In genomic region chr9:95167998-95168397, GRCh38 we compare ENCODE assay signal across 8 cellular contexts.
DNase-seq lines count a peak whose midpoint lies in the region; ATAC-seq, FAIRE-seq and TF ChIP-seq lines count a peak whose summit lies in the region.

No MANE protein-coding gene starts in this region.

- DNase-seq in CD8-positive, alpha-beta T cell: peak; percentile 12 to 55 (median 35)
- DNase-seq in HFFc6 (peak; percentile 91), PC-3 (peak; percentile 87), glomerular visceral epithelial cell (ENCODE audit: extremely low spot score) (peak; percentile 78), small intestine (peak; percentile 62), occipital lobe (lab: John Stamatoyannopoulos, UW) (no peak)

- FAIRE-seq in small intestine (lab: Jason Lieb, UNC): no peak

- no peaks in the 10 kb centered on the region for H3K4me1 Mint-ChIP-seq in CD8-positive, alpha-beta T cell (ENCODE audit: low read depth)
- peaks cover 33% of the 10 kb centered on the region for H3K4me1 Mint-ChIP-seq in HFFc6 (ENCODE audit: low read depth)
- H3K4me1 Mint-ChIP-seq in activated T-helper 17 cell treated with anti-CD3 and anti-CD28 coated beads, Interleukin-2, amount 50 U/mL, for 72 hours: peaks cover 5% of the 10 kb centered on the region

- H3K36me3 Mint-ChIP-seq in CD8-positive, alpha-beta T cell: peaks cover 14% of the 10 kb centered on the region
- no peaks in the 10 kb centered on the region for H3K36me3 Mint-ChIP-seq in HFFc6 (ENCODE audit: low read depth)
- H3K36me3 Mint-ChIP-seq in activated T-helper 17 cell treated with anti-CD3 and anti-CD28 coated beads, Interleukin-2, amount 50 U/mL, for 72 hours (ENCODE audit: low read depth): no peaks in the 10 kb centered on the region

- intact Hi-C loops in CD8-positive, alpha-beta T cell (cut with DNase I, micrococcal nuclease): no loop called here
- intact Hi-C loops in PC-3 (cut with micrococcal nuclease): no loop called here

- POLR2A ChIA-PET in CD8-positive, alpha-beta T cell (lab: Charles Lee): no interaction called here
- POLR2A ChIA-PET in PC-3 (lab: Charles Lee; ENCODE audit: unreplicated experiment): interaction anchor here (0.6 kb wide), 1 partner anchor 677 kb away, joined by 3 read pairs; no protein-coding TSS in a partner anchor

- H3K27ac Mint-ChIP-seq in CD8-positive, alpha-beta T cell: no peak overlapping the region
- peak overlapping the region; percentile 71 for H3K27ac Mint-ChIP-seq in HFFc6
- H3K27ac Mint-ChIP-seq in activated T-helper 17 cell treated with anti-CD3 and anti-CD28 coated beads, Interleukin-2, amount 50 U/mL, for 72 hours: peak overlapping the region; percentile 3

- no TSS peak for BruUV-seq in PC-3 (replicated peaks; lab: Mats Ljungman, UMichigan)

- H3K27me3 ChIP-seq in CD8-positive, alpha-beta T cell (ENCODE audit: insufficient read depth, low read length): no peaks in the 10 kb centered on the region
- H3K27me3 ChIP-seq in PC-3 (ENCODE audit: low read length) (no peaks in the 10 kb centered on the region), small intestine (ENCODE audit: control insufficient read depth in 2 of 2, insufficient read depth in 2 of 2, low read length in 2 of 2) (no peaks in the 10 kb centered on the region)

- H3K27me3 Mint-ChIP-seq in CD8-positive, alpha-beta T cell (ENCODE audit: low read depth): no peaks in the 10 kb centered on the region
- H3K27me3 Mint-ChIP-seq in HFFc6 (ENCODE audit: insufficient read depth): no peaks in the 10 kb centered on the region
- H3K27me3 Mint-ChIP-seq in activated T-helper 17 cell treated with anti-CD3 and anti-CD28 coated beads, Interleukin-2, amount 50 U/mL, for 72 hours: no peaks in the 10 kb centered on the region

- no peaks in the 10 kb centered on the region for H3K9me2 ChIP-seq in PC-3 (replicated peaks; ENCODE audit: low read length)

- no peak overlapping the region for H3K9ac ChIP-seq in PC-3 (ENCODE audit: low read length)

- H3K79me2 ChIP-seq in PC-3 (ENCODE audit: low read length): no peaks in the 10 kb centered on the region

- H3K4me2 ChIP-seq in PC-3 (ENCODE audit: low read length): no peak overlapping the region

- WGBS in small intestine, 3 donors: 58 to 62% (median 58%) methylated on average over 4 of the region's 4 CpGs

- no peaks in the 10 kb centered on the region for H3K36me3 ChIP-seq in CD8-positive, alpha-beta T cell (ENCODE audit: insufficient read depth, low read length)
- no peaks in the 10 kb centered on the region; the same call in 1 of the 2 replicates for H3K36me3 ChIP-seq in PC-3 (ENCODE audit: low read depth, low read length)
- peaks cover 0 to 3% of the 10 kb centered on the region in 2 donors for H3K36me3 ChIP-seq in small intestine (ENCODE audit: control insufficient read depth in 2 of 2, insufficient read depth in 2 of 2, low read length in 2 of 2)

- no peak overlapping the region for H3K4me3 ChIP-seq in CD8-positive, alpha-beta T cell (ENCODE audit: low read depth, low read length)
- H3K4me3 ChIP-seq in PC-3 (ENCODE audit: low read length): no peak overlapping the region
- no peak overlapping the region for H3K4me3 ChIP-seq in small intestine (ENCODE audit: low read depth in 1 of 2, low read length in 2 of 2)

- peak; percentile 48 for ATAC-seq in CD8-positive, alpha-beta T cell
- peak; percentile 79 for ATAC-seq in PC-3
- ATAC-seq in activated T-helper 17 cell treated with anti-CD3 and anti-CD28 coated beads, Interleukin-2, amount 50 U/mL, for 72 hours (replicated peaks): peak; percentile 88
- no peak for ATAC-seq in GM21447 (IDR thresholded peaks at IDR 0.05; ENCODE audit: unreplicated experiment)

- H3K4me1 ChIP-seq in CD8-positive, alpha-beta T cell (ENCODE audit: insufficient read depth, low read length): no peaks in the 10 kb centered on the region
- peaks cover 13% of the 10 kb centered on the region for H3K4me1 ChIP-seq in PC-3 (ENCODE audit: insufficient read depth, low read length)
- H3K4me1 ChIP-seq in small intestine (ENCODE audit: control insufficient read depth in 2 of 2, insufficient read depth in 1 of 2, low read depth in 1 of 2, low read length in 1 of 2): no peaks in the 10 kb centered on the region

- CTCF ChIA-PET in CD8-positive, alpha-beta T cell (lab: Charles Lee): interaction anchor here (0.8 to 3.2 kb wide), 8 partner anchors 9 to 486 kb away, joined by 3 to 17 read pairs (median 5); no protein-coding TSS in a partner anchor
- CTCF ChIA-PET in PC-3 (lab: Charles Lee): interaction anchor here (0.5 to 1.2 kb wide), 8 partner anchors 11 to 1065 kb away, joined by 3 to 8 read pairs (median 3); no protein-coding TSS in a partner anchor

- no peaks in the 10 kb centered on the region for H3K9me3 ChIP-seq in CD8-positive, alpha-beta T cell (ENCODE audit: low read length)
- H3K9me3 ChIP-seq in PC-3 (ENCODE audit: low read length) (no peaks in the 10 kb centered on the region), small intestine (ENCODE audit: control insufficient read depth, low read depth) (no peaks in the 10 kb centered on the region)

- no peak overlapping the region for H3K4me3 Mint-ChIP-seq in CD8-positive, alpha-beta T cell
- no peak overlapping the region for H3K4me3 Mint-ChIP-seq in HFFc6
- no peak overlapping the region for H3K4me3 Mint-ChIP-seq in activated T-helper 17 cell treated with anti-CD3 and anti-CD28 coated beads, Interleukin-2, amount 50 U/mL, for 72 hours

- peak; percentile 64 for TF ChIP-seq CTCF in CD8-positive, alpha-beta T cell (IDR thresholded peaks at IDR 0.05)
- TF ChIP-seq CTCF in HFFc6 (IDR thresholded peaks at IDR 0.05) (peak; percentile 95), PC-3 (conservative IDR thresholded peaks at IDR 0.05; ENCODE audit: low read depth, low read length) (peak; percentile 73)

- H3F3A ChIP-seq in PC-3 (ENCODE audit: low read length, unreplicated experiment): no peaks in the 10 kb centered on the region

- H2AFZ ChIP-seq in PC-3 (ENCODE audit: low read length): no peak overlapping the region

- H3K9me3 Mint-ChIP-seq in CD8-positive, alpha-beta T cell: peaks cover 8% of the 10 kb centered on the region
- H3K9me3 Mint-ChIP-seq in HFFc6: no peaks in the 10 kb centered on the region
- no peaks in the 10 kb centered on the region for H3K9me3 Mint-ChIP-seq in activated T-helper 17 cell treated with anti-CD3 and anti-CD28 coated beads, Interleukin-2, amount 50 U/mL, for 72 hours

- H3K27ac ChIP-seq in CD8-positive, alpha-beta T cell (ENCODE audit: low read depth, low read length): no peak overlapping the region
- no peak overlapping the region for H3K27ac ChIP-seq in PC-3 (ENCODE audit: low read length)
- H3K27ac ChIP-seq in small intestine (ENCODE audit: low read depth in 1 of 2, low read length in 1 of 2): no peak overlapping the region

- H4K20me1 ChIP-seq in PC-3 (ENCODE audit: low read length): no peaks in the 10 kb centered on the region
